In the genomic region with DNA sequence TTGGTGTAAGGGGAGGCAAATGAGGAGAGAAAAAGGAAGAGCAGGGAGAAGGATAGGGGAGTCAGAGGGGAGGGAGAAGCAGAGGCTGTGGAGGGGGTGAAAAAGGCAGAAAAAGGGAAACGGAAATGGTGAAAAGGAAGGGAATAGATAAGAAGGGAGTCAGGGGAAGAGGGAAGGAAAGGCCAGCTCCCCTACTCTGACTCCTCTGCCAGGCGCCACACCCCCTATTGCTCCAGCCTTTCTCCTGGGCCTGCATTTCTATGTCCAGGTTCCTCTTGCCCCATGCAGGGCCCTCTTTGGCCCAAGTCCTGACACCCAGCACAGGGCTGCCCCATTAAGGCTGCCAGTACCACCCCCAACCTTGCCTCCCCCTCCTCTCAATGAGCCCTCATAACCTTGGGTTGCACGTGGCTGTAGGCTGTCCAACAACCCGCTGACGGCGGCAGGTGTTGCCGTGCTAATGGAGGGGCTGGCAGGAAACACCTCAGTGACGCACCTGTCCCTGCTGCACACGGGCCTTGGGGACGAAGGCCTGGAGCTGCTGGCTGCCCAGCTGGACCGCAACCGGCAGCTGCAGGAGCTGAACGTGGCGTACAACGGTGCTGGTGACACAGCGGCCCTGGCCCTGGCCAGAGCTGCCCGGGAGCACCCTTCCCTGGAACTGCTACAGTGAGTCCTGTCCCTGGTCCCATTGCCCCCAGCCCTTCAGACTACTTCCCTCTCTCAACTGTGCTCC, we compare ENCODE assay signal across 1 cellular context.
TF ChIP-seq lines count a peak whose summit lies in the region.

No MANE protein-coding gene starts in this region.

TF ChIP-seq in K562, 482 proteins besides CTCF, POLR2A, EP300 and RAD21 (continues in another document):
- TF ChIP-seq TEAD1 (CRISPR knock-in tag; IDR thresholded peaks at IDR 0.05) (no peak), ZZZ3 (IDR thresholded peaks at IDR 0.05) (no peak), KLF10 (CRISPR knock-in tag; IDR thresholded peaks at IDR 0.05) (no peak), ZBTB7A (IDR thresholded peaks at IDR 0.05; ENCODE audit: borderline replicate concordance, control insufficient read depth, low read depth, low read length) (no peak), HDAC2 (IDR thresholded peaks at IDR 0.05) (0 out of 2 replicates have a peak, but pooled peaks have one; percentile 20), LCOR (CRISPR knock-in tag; IDR thresholded peaks at IDR 0.05) (no peak), ZNF717 (CRISPR knock-in tag; IDR thresholded peaks at IDR 0.05) (no peak), HMG20B (CRISPR knock-in tag; IDR thresholded peaks at IDR 0.05) (no peak), THRB (CRISPR knock-in tag; conservative IDR thresholded peaks at IDR 0.05) (peak; percentile 56; the same call in 1 of the 2 replicates), SIRT6 (IDR thresholded peaks at IDR 0.05; ENCODE audit: low read depth, low read length) (no peak), GABPA (tag; conservative IDR thresholded peaks at IDR 0.05; ENCODE audit: low read depth) (peak; percentile 73), CCAR2 (IDR thresholded peaks at IDR 0.05; ENCODE audit: low read depth, low read length) (no peak), KLF1 (tag; IDR thresholded peaks at IDR 0.05) (no peak), CBX1 (IDR thresholded peaks at IDR 0.05; ENCODE audit: low read depth) (no peak), ELF4 (CRISPR knock-in tag; IDR thresholded peaks at IDR 0.05) (0 out of 2 replicates have a peak, but pooled peaks have one; percentile 26), ZBTB26 (CRISPR knock-in tag; IDR thresholded peaks at IDR 0.05) (0 out of 2 replicates have a peak, but pooled peaks have one; percentile 16), CHCHD3 (CRISPR knock-in tag; IDR thresholded peaks at IDR 0.05) (no peak), USF2 (CRISPR knock-in tag; IDR thresholded peaks at IDR 0.05) (no peak), NR2C1 (IDR thresholded peaks at IDR 0.05) (no peak), NR2C1 (tag; IDR thresholded peaks at IDR 0.05) (no peak), SMARCA4 (IDR thresholded peaks at IDR 0.05) (0 out of 2 replicates have a peak, but pooled peaks have one; percentile 23), TSC22D4 (tag; IDR thresholded peaks at IDR 0.05) (no peak), MTA1 (IDR thresholded peaks at IDR 0.05; ENCODE audit: borderline replicate concordance) (0 out of 2 replicates have a peak, but pooled peaks have one; percentile 38), ZNF766 (CRISPR knock-in tag; conservative IDR thresholded peaks at IDR 0.05) (0 out of 2 replicates have a peak, but pooled peaks have one; percentile 60), BRD4 (IDR thresholded peaks at IDR 0.05) (no peak), SPI1 (IDR thresholded peaks at IDR 0.05; ENCODE audit: borderline replicate concordance, low read depth, low read length) (peak; percentile 52; the same call in 1 of the 2 replicates), RBM25 (IDR thresholded peaks at IDR 0.05; ENCODE audit: low read depth, low read length, severe bottlenecking) (no peak), HNRNPLL (IDR thresholded peaks at IDR 0.05; ENCODE audit: low read depth, low read length, poor library complexity, severe bottlenecking) (no peak), ATF7 (IDR thresholded peaks at IDR 0.05) (0 out of 2 replicates have a peak, but pooled peaks have one; percentile 13), ZNF143 (CRISPR knock-in tag; IDR thresholded peaks at IDR 0.05) (no peak), VEZF1 (CRISPR knock-in tag; IDR thresholded peaks at IDR 0.05) (peak; percentile 45; the same call in 1 of the 2 replicates), ZBTB40 (IDR thresholded peaks at IDR 0.05) (peak; percentile 83), ZBTB40 (CRISPR knock-in tag; IDR thresholded peaks at IDR 0.05) (no peak), SMARCE1 (IDR thresholded peaks at IDR 0.05) (peak; percentile 58; the same call in 1 of the 2 replicates), ETV1 (tag; conservative IDR thresholded peaks at IDR 0.05; ENCODE audit: low read depth) (0 out of 2 replicates have a peak, but pooled peaks have one; percentile 22), HMGN3 (IDR thresholded peaks at IDR 0.05; ENCODE audit: borderline replicate concordance, extremely low read depth, insufficient read length, low read depth, low read length) (peak; percentile 26), POLR2H (tag; IDR thresholded peaks at IDR 0.05; ENCODE audit: low read depth) (no peak), ZNF408 (CRISPR knock-in tag; IDR thresholded peaks at IDR 0.05; ENCODE audit: low read depth) (no peak)
- TF ChIP-seq, protein P1, sequence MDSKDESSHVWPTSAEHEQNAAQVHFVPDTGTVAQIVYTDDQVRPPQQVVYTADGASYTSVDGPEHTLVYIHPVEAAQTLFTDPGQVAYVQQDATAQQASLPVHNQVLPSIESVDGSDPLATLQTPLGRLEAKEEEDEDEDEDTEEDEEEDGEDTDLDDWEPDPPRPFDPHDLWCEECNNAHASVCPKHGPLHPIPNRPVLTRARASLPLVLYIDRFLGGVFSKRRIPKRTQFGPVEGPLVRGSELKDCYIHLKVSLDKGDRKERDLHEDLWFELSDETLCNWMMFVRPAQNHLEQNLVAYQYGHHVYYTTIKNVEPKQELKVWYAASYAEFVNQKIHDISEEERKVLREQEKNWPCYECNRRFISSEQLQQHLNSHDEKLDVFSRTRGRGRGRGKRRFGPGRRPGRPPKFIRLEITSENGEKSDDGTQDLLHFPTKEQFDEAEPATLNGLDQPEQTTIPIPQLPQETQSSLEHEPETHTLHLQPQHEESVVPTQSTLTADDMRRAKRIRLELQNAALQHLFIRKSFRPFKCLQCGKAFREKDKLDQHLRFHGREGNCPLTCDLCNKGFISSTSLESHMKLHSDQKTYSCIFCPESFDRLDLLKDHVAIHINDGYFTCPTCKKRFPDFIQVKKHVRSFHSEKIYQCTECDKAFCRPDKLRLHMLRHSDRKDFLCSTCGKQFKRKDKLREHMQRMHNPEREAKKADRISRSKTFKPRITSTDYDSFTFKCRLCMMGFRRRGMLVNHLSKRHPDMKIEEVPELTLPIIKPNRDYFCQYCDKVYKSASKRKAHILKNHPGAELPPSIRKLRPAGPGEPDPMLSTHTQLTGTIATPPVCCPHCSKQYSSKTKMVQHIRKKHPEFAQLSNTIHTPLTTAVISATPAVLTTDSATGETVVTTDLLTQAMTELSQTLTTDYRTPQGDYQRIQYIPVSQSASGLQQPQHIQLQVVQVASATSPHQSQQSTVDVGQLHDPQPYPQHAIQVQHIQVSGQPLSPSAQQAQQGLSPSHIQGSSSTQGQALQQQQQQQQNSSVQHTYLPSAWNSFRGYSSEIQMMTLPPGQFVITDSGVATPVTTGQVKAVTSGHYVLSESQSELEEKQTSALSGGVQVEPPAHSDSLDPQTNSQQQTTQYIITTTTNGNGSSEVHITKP (IDR thresholded peaks at IDR 0.05; ENCODE audit: partially characterized antibody), result peak; percentile 70
- TF ChIP-seq, protein P2, sequence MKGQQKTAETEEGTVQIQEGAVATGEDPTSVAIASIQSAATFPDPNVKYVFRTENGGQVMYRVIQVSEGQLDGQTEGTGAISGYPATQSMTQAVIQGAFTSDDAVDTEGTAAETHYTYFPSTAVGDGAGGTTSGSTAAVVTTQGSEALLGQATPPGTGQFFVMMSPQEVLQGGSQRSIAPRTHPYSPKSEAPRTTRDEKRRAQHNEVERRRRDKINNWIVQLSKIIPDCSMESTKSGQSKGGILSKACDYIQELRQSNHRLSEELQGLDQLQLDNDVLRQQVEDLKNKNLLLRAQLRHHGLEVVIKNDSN (CRISPR knock-in tag; IDR thresholded peaks at IDR 0.05), result no peak
- TF ChIP-seq, protein P3, sequence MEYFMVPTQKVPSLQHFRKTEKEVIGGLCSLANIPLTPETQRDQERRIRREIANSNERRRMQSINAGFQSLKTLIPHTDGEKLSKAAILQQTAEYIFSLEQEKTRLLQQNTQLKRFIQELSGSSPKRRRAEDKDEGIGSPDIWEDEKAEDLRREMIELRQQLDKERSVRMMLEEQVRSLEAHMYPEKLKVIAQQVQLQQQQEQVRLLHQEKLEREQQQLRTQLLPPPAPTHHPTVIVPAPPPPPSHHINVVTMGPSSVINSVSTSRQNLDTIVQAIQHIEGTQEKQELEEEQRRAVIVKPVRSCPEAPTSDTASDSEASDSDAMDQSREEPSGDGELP (CRISPR knock-in tag; IDR thresholded peaks at IDR 0.05; ENCODE audit: borderline replicate concordance), result no peak
